Comparison of ENCODE assay signal across 17 cellular contexts in the genomic region with DNA sequence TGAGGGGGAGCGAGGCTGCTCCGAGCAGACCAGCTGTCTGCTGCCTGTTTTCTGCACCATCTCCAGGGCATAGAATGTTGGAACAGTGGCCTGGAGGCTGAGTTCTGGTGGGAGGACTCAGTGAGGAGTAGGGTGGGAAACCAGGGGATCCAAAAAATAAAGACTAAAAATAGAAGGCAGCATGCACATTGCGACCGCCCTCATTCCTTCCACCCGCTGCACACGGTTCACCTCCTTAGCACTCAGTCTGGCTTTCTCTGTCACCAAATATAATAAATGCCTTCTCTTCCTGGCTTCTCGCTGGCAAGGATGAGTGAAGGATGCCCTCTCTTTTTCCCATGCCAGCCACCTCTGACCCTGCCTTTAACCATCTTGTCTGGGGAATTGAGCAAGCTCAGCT. TPM values are rescaled to one million over a fixed set of nuclear protein-coding genes. Genes with fewer than 3 reads are reported as not detected.
DNase-seq lines count a peak whose midpoint lies in the region; ATAC-seq and TF ChIP-seq lines count a peak whose summit lies in the region.
"Had no signal": no experiment of that assay in that cellular context is flagged by ENCODE, and none has a peak within 500 bp of the region (broad histone marks: within the 10 kb centered on the region; RNA-seq: fewer than 3 reads in every experiment).

No MANE protein-coding gene starts in this region.

- H3K36me3 ChIP-seq in thyroid gland = no peaks in the 10 kb centered on the region
- H3K36me3 ChIP-seq: BLaER1 treated with 17β-estradiol and CSF1 and Interleukin-3, amounts not matched to agents 10 nM and 100 nM; HAP-1 had no signal

- peak; percentile 23 for ATAC-seq in omental fat pad (ENCODE audit: low FRiP score)
- ATAC-seq: A549; CD8-positive, alpha-beta T cell; HepG2 had no signal

- no peaks in the 10 kb centered on the region for H3K27me3 ChIP-seq in thyroid gland

- H3K9me3 Mint-ChIP-seq in glutamatergic neuron (ENCODE audit: unreplicated experiment) = peaks cover 11% of the 10 kb centered on the region
- H3K9me3 Mint-ChIP-seq: CD8-positive, alpha-beta T cell had no signal

- H3K4me3 Mint-ChIP-seq in glutamatergic neuron (ENCODE audit: unreplicated experiment) = no peak overlapping the region
- H3K4me3 Mint-ChIP-seq: CD8-positive, alpha-beta T cell had no signal

- H3K4me1 Mint-ChIP-seq in glutamatergic neuron (ENCODE audit: low read depth, unreplicated experiment) = peaks cover 22% of the 10 kb centered on the region

- no peak for TF ChIP-seq POLR2A in thyroid gland (IDR thresholded peaks at IDR 0.05)

- no peaks in the 10 kb centered on the region for H3K4me1 ChIP-seq in thyroid gland
- H3K4me1 ChIP-seq: A549, HAP-1 had no signal

- intact Hi-C loops in thyroid gland (cut with DNase I) = no loop called here

- H3K36me3 Mint-ChIP-seq in glutamatergic neuron (ENCODE audit: unreplicated experiment) = peaks cover 5% of the 10 kb centered on the region
- H3K36me3 Mint-ChIP-seq: CD8-positive, alpha-beta T cell had no signal

- H3K4me3 ChIP-seq in thyroid gland (replicated peaks in 1 of 3) = no peak overlapping the region
- H3K4me3 ChIP-seq: A549; BLaER1 treated with 17β-estradiol and CSF1 and Interleukin-3, amounts not matched to agents 10 nM and 100 nM; HAP-1 had no signal

- no peak for TF ChIP-seq CTCF in glutamatergic neuron (IDR thresholded peaks at IDR 0.05; ENCODE audit: partially characterized antibody, unreplicated experiment)
- no peak for TF ChIP-seq CTCF in omental fat pad (IDR thresholded peaks at IDR 0.05)
- TF ChIP-seq CTCF in thyroid gland (IDR thresholded peaks at IDR 0.05) = no peak

- WGBS in thyroid gland, 2 donors = 74 to 78% methylated on average over 7 of the region's 7 CpGs

- H3K27me3 Mint-ChIP-seq in glutamatergic neuron (ENCODE audit: unreplicated experiment) = peaks cover 8% of the 10 kb centered on the region

- H3K27ac Mint-ChIP-seq in glutamatergic neuron (ENCODE audit: unreplicated experiment) = peak overlapping the region; percentile 55
- H3K27ac Mint-ChIP-seq: CD8-positive, alpha-beta T cell had no signal

- H3K27ac ChIP-seq in angular gyrus (ENCODE audit: low read depth, low read length) = peak overlapping the region; percentile 31
- H3K27ac ChIP-seq in thyroid gland = no peak overlapping the region
- H3K27ac ChIP-seq: 22Rv1; A549; BLaER1 treated with 17β-estradiol and CSF1 and Interleukin-3, amounts not matched to agents 10 nM and 100 nM had no signal

- H3K9me3 ChIP-seq in thyroid gland = no peaks in the 10 kb centered on the region
- H3K9me3 ChIP-seq: A549, HAP-1 had no signal

- DNase-seq in Ammon's horn (ENCODE audit: low spot score) (peak; percentile 29), glutamatergic neuron (no peak), omental fat pad (ENCODE audit: low spot score) (no peak), NCI-H187 treated with DMSO at 0.1 percent for 48 hours (lab: John Stamatoyannopoulos, UW) (no peak), ureter (ENCODE audit: low spot score) (no peak), thyroid gland (no peak)
- DNase-seq: AML-193; Calu3; CD8-positive, alpha-beta T cell; DMS79 treated with DMSO at 0.1 percent for 48 hours; GF-D8 had no signal

RNA-seq across cellular contexts. Expression of a gene that starts 25.3 kb away (rescaled TPM):
- total RNA-seq in glutamatergic neuron (ENCODE audit: unreplicated experiment) = 30.5 TPM
- total RNA-seq in omental fat pad = 1 to 10 TPM in 1 of 4 donors, under 1 TPM in 3; 0.19 to 1.3 (median 0.54) TPM
- 1.1 TPM for total RNA-seq in ureter
- total RNA-seq in thyroid gland = 10 to 100 TPM in 1 of 4 donors, 1 to 10 TPM in 3; 4.4 to 10.1 (median 6.8) TPM
- total RNA-seq: CD8-positive, alpha-beta T cell had no signal
